ENCODE assay signal across 23 cellular contexts in the genomic region with DNA sequence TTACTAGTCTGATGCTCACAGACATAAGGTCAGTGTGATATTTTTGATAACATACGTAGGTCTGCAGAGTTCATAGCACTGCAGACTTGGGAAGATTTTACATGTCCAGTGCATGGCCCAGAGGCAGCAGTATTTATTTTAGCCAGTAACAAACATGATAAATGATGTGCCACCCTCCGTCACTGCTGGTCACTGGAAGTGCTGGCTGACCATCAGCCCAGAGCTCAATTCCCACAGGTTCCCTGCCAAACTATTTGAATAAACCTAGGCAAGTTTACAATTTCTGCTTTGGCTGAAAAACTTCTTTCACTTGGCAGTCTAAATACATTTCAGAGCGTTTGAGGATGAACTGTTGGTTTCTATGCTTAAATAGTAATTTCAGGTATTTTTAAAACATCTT.
DNase-seq lines count a peak whose midpoint lies in the region; ATAC-seq lines count a peak whose summit lies in the region.
"Had no signal": no experiment of that assay in that cellular context is flagged by ENCODE, and none has a peak within 500 bp of the region (broad histone marks: within the 10 kb centered on the region; RNA-seq: fewer than 3 reads in every experiment).

No MANE protein-coding gene starts in this region.

- no peak overlapping the region for H3K27ac Mint-ChIP-seq in activated CD4-positive, alpha-beta T cell treated with anti-CD3 and anti-CD28 coated beads, Interleukin-2, amount 10 ng/mL, durations not matched to agents 24 days and 14 days
- H3K27ac Mint-ChIP-seq: CD4-positive, alpha-beta memory T cell had no signal

- no peaks in the 10 kb centered on the region for H3K4me1 Mint-ChIP-seq in activated CD4-positive, alpha-beta T cell treated with anti-CD3 and anti-CD28 coated beads, Interleukin-2, amount 10 ng/mL, durations not matched to agents 24 days and 14 days
- H3K4me1 Mint-ChIP-seq: CD4-positive, alpha-beta memory T cell had no signal

- DNase-seq in activated CD4-positive, alpha-beta T cell treated with anti-CD3 and anti-CD28 coated beads, Interleukin-2, amount 10 ng/mL, durations not matched to agents 24 days and 14 days: peak; percentile 22
- DNase-seq in activated CD4-positive, alpha-beta T cell treated with anti-CD3 and anti-CD28 coated beads for 1 hour: no peak
- peak; percentile 6 for DNase-seq in cerebellar cortex (ENCODE audit: low spot score)
- peak; percentile 76 for DNase-seq in medulla oblongata (ENCODE audit: extremely low spot score)
- DNase-seq in putamen (ENCODE audit: low spot score): peak; percentile 57
- DNase-seq in T-helper 2 cell: no peak
- DNase-seq in NCI-H526 (lab: John Stamatoyannopoulos, UW): no peak
- DNase-seq: ACHN; Caco-2; CD4-positive, alpha-beta memory T cell; DMS 273 treated with DMSO at 0.1 percent for 48 hours; DMS79 treated with DMSO at 0.1 percent for 48 hours; GOT3; HCEC 1CT; KG1; NCI-H1105; NCI-H146; NCI-H2029; NCI-H345; NCI-H524; PC-3; SHP77 treated with DMSO at 0.1 percent for 48 hours had no signal

- ATAC-seq in HG02571 (IDR thresholded peaks at IDR 0.05; ENCODE audit: unreplicated experiment): no peak
- ATAC-seq: PC-3 had no signal

- no peaks in the 10 kb centered on the region for H3K9me3 Mint-ChIP-seq in activated CD4-positive, alpha-beta T cell treated with anti-CD3 and anti-CD28 coated beads, Interleukin-2, amount 10 ng/mL, durations not matched to agents 24 days and 14 days

- H3K36me3 Mint-ChIP-seq in activated CD4-positive, alpha-beta T cell treated with anti-CD3 and anti-CD28 coated beads, Interleukin-2, amount 10 ng/mL, durations not matched to agents 24 days and 14 days (ENCODE audit: low read depth): no peaks in the 10 kb centered on the region
- H3K36me3 Mint-ChIP-seq: CD4-positive, alpha-beta memory T cell had no signal

- intact Hi-C loops in activated CD4-positive, alpha-beta T cell treated with anti-CD3 and anti-CD28 coated beads, Interleukin-2, amount 10 ng/mL, durations not matched to agents 24 days and 14 days (cut with micrococcal nuclease): no loop called here

- H3K4me3 Mint-ChIP-seq in activated CD4-positive, alpha-beta T cell treated with anti-CD3 and anti-CD28 coated beads, Interleukin-2, amount 10 ng/mL, durations not matched to agents 24 days and 14 days: no peak overlapping the region
- H3K4me3 Mint-ChIP-seq: CD4-positive, alpha-beta memory T cell had no signal

- H3K27me3 Mint-ChIP-seq in activated CD4-positive, alpha-beta T cell treated with anti-CD3 and anti-CD28 coated beads, Interleukin-2, amount 10 ng/mL, durations not matched to agents 24 days and 14 days: no peaks in the 10 kb centered on the region

Comparison
In these comparisons a context has a peak if more than half of its experiments do, and no peak if none do; other contexts are left out.
1. DNase-seq: peak in activated CD4-positive, alpha-beta T cell treated with anti-CD3 and anti-CD28 coated beads, Interleukin-2, amount 10 ng/mL, durations not matched to agents 24 days and 14 days (single experiment), cerebellar cortex (single experiment), medulla oblongata (single experiment) and putamen (single experiment); none in activated CD4-positive, alpha-beta T cell treated with anti-CD3 and anti-CD28 coated beads for 1 hour (single experiment), T-helper 2 cell (0 of 5) and NCI-H526 (0 of 2).